In genomic region chr14:94936411-94936892, GRCh38 we compare ENCODE assay signal across 10 cellular contexts.
DNase-seq lines count a peak whose midpoint lies in the region; ATAC-seq lines count a peak whose summit lies in the region.
"Had no signal": no experiment of that assay in that cellular context is flagged by ENCODE, and none has a peak within 500 bp of the region (broad histone marks: within the 10 kb centered on the region; RNA-seq: fewer than 3 reads in every experiment).

No MANE protein-coding gene starts in this region.

- DNase-seq in GM23248 (peak; percentile 77), RPMI7951 (ENCODE audit: low read depth) (peak; percentile 2), right cardiac atrium (peak; percentile 79 to 91 (median 88))
- no peak for DNase-seq in activated CD4-positive, alpha-beta T cell treated with anti-CD3 and anti-CD28 coated beads, Interleukin-2, amount 50 U/mL, for 1 hour
- DNase-seq in activated CD4-positive, alpha-beta T cell treated with anti-CD3 and anti-CD28 coated beads, Interleukin-2, amount 50 U/mL, for 48 hours = no peak
- DNase-seq in stimulated activated naive B cell treated with anti-CD40 and anti-IgM and Interleukin-4, amounts not matched to agents 10 μg/mL and 1 μg/mL and 100 μg/mL, for 72 hours = no peak
- DNase-seq: mammary epithelial cell had no signal

- no peaks in the 10 kb centered on the region for H4K20me1 ChIP-seq in GM23248 (ENCODE audit: insufficient read depth)

- no peaks in the 10 kb centered on the region for H3K36me3 ChIP-seq in GM23248 (ENCODE audit: low read depth)
- no peaks in the 10 kb centered on the region for H3K36me3 ChIP-seq in skeletal muscle satellite cell (ENCODE audit: insufficient read depth, low read length)
- H3K36me3 ChIP-seq: upper lobe of left lung had no signal

- H3K9me3 Mint-ChIP-seq in stimulated activated naive B cell treated with anti-CD40 and anti-IgM and Interleukin-4, amounts not matched to agents 10 μg/mL and 1 μg/mL and 100 μg/mL, for 72 hours = no peaks in the 10 kb centered on the region

- no peaks in the 10 kb centered on the region for H3K79me2 ChIP-seq in GM23248 (ENCODE audit: insufficient read depth)

- intact Hi-C loops in right cardiac atrium (cut with DNase I) = no loop called here

- peak overlapping the region; percentile 61 for H3K9ac ChIP-seq in GM23248
- H3K9ac ChIP-seq in skeletal muscle satellite cell (ENCODE audit: low read depth, low read length) = no peak overlapping the region

- H3K4me1 Mint-ChIP-seq in stimulated activated naive B cell treated with anti-CD40 and anti-IgM and Interleukin-4, amounts not matched to agents 10 μg/mL and 1 μg/mL and 100 μg/mL, for 72 hours = no peaks in the 10 kb centered on the region

- in situ Hi-C loops in GM23248 (cut with MboI) = no loop called here

- no peaks in the 10 kb centered on the region for H3K27me3 Mint-ChIP-seq in stimulated activated naive B cell treated with anti-CD40 and anti-IgM and Interleukin-4, amounts not matched to agents 10 μg/mL and 1 μg/mL and 100 μg/mL, for 72 hours

- H3K27ac Mint-ChIP-seq in stimulated activated naive B cell treated with anti-CD40 and anti-IgM and Interleukin-4, amounts not matched to agents 10 μg/mL and 1 μg/mL and 100 μg/mL, for 72 hours = no peak overlapping the region

- H3K27ac ChIP-seq in GM23248 (no peak overlapping the region), right cardiac atrium (ENCODE audit: low read length) (no peak overlapping the region)

- no peaks in the 10 kb centered on the region for H3F3A ChIP-seq in GM23248 (ENCODE audit: insufficient read depth)

- 4 to 6% methylated on average over 26 of the region's 26 CpGs for WGBS in GM23248 (ENCODE audit: low coverage in 1 of 2, low lambda C conversion rate in 2 of 2, missing lambda C conversion rate in 2 of 2), 2 experiments
- WGBS in right cardiac atrium = 24% methylated on average over 26 of the region's 26 CpGs

- H3K4me1 ChIP-seq in GM23248 (ENCODE audit: insufficient read depth) (peaks cover 15% of the 10 kb centered on the region; the same call in 1 of the 2 replicates), right cardiac atrium (ENCODE audit: control insufficient read depth, insufficient read depth, low read length) (no peaks in the 10 kb centered on the region), skeletal muscle satellite cell (ENCODE audit: control insufficient read depth, insufficient read depth, low read length) (no peaks in the 10 kb centered on the region)
- H3K4me1 ChIP-seq: upper lobe of left lung had no signal

- H3K36me3 Mint-ChIP-seq in stimulated activated naive B cell treated with anti-CD40 and anti-IgM and Interleukin-4, amounts not matched to agents 10 μg/mL and 1 μg/mL and 100 μg/mL, for 72 hours = no peaks in the 10 kb centered on the region

- H3K4me2 ChIP-seq in GM23248 (ENCODE audit: unreplicated experiment) (peak overlapping the region; percentile 45), skeletal muscle satellite cell (ENCODE audit: low read length) (peak overlapping the region; percentile 28)

- no peaks in the 10 kb centered on the region for H3K9me2 ChIP-seq in GM23248 (ENCODE audit: insufficient read depth)

- no peak overlapping the region for H3K4me3 Mint-ChIP-seq in stimulated activated naive B cell treated with anti-CD40 and anti-IgM and Interleukin-4, amounts not matched to agents 10 μg/mL and 1 μg/mL and 100 μg/mL, for 72 hours

- H3K27me3 ChIP-seq in GM23248 (replicated peaks; ENCODE audit: insufficient read depth) = peaks cover 10% of the 10 kb centered on the region; the same call in 1 of the 2 replicates
- H3K27me3 ChIP-seq in right cardiac atrium (ENCODE audit: control insufficient read depth, insufficient read depth) = no peaks in the 10 kb centered on the region
- H3K27me3 ChIP-seq in skeletal muscle satellite cell (ENCODE audit: control insufficient read depth, insufficient read depth, low read length) = peaks cover 21% of the 10 kb centered on the region
- H3K27me3 ChIP-seq: upper lobe of left lung had no signal

- H3K9me3 ChIP-seq in GM23248 (ENCODE audit: low read depth) (no peaks in the 10 kb centered on the region), right cardiac atrium (ENCODE audit: control insufficient read depth, low read length) (no peaks in the 10 kb centered on the region), skeletal muscle satellite cell (replicated peaks; ENCODE audit: low read length) (no peaks in the 10 kb centered on the region)
- H3K9me3 ChIP-seq: upper lobe of left lung had no signal

- peak overlapping the region; percentile 61 for H2AFZ ChIP-seq in GM23248

- ATAC-seq in right cardiac atrium (peak; percentile 90 to 91), GM21717 (IDR thresholded peaks at IDR 0.05; ENCODE audit: unreplicated experiment) (no peak)
- ATAC-seq in stimulated activated naive B cell treated with anti-CD40 and anti-IgM and Interleukin-4, amounts not matched to agents 10 μg/mL and 1 μg/mL and 100 μg/mL, for 72 hours (replicated peaks) = no peak

- H3K4me3 ChIP-seq in GM23248 = peak overlapping the region; percentile 21; the same call in 1 of the 2 replicates
- H3K4me3 ChIP-seq in right cardiac atrium (ENCODE audit: low read length) = peak overlapping the region; percentile 19
- H3K4me3 ChIP-seq in skeletal muscle satellite cell (ENCODE audit: low read length) = no peak overlapping the region

Comparison
In these comparisons a context has a peak if more than half of its experiments do, and no peak if none do; other contexts are left out.
1. DNase-seq: peak in GM23248 (single experiment), RPMI7951 (single experiment) and right cardiac atrium (3 of 3); none in activated CD4-positive, alpha-beta T cell treated with anti-CD3 and anti-CD28 coated beads, Interleukin-2, amount 50 U/mL, for 1 hour (single experiment), activated CD4-positive, alpha-beta T cell treated with anti-CD3 and anti-CD28 coated beads, Interleukin-2, amount 50 U/mL, for 48 hours (0 of 2) and stimulated activated naive B cell treated with anti-CD40 and anti-IgM and Interleukin-4, amounts not matched to agents 10 μg/mL and 1 μg/mL and 100 μg/mL, for 72 hours (single experiment).
2. ATAC-seq: peak in right cardiac atrium (2 of 2); none in GM21717 (single experiment) and stimulated activated naive B cell treated with anti-CD40 and anti-IgM and Interleukin-4, amounts not matched to agents 10 μg/mL and 1 μg/mL and 100 μg/mL, for 72 hours (0 of 2).